ENCODE assay signal across 14 cellular contexts in the genomic region with DNA sequence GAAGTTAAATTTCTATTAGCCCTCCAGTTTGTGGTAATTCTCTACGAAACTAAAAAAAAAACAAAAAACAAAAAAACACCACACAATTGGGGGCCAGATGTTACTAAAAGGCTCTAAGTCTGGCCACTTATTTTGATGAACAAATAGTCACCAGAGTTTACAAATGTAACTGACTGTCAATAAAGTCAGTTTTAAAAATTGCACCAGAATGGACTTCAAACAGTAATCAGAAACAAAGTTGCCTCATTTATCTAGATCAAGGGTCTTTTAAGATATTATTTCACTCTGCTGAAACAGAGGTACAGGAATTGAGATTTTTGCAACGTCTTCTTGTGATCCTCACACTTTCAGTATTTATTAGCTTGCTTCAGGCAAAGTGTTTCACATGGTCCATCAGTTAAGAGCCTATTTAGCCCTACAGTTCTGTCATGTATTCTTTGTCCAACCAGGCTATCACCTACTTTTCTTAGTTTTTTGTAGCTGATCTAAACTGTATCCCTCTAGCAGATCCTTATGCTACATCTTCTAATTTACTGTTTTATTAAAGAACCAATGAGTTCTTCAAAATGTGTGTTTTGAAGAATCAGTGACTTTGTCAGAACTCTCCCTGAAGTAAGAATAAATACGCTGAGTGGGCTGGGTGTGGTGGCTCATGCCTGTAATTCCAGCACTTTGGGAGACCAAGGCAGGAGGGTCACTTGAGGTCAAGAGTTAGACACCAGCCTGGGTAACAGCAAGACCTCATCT.
"Had no signal": no experiment of that assay in that cellular context is flagged by ENCODE, and none has a peak within 500 bp of the region (broad histone marks: within the 10 kb centered on the region; RNA-seq: fewer than 3 reads in every experiment).

No MANE protein-coding gene starts in this region.

- H3K4me1 Mint-ChIP-seq: activated B cell treated with CpG ODN at 0.5 μM for 24 hours had no signal

- H3K27me3 Mint-ChIP-seq: activated B cell treated with CpG ODN at 0.5 μM for 24 hours; activated T-helper 17 cell treated with anti-CD3 and anti-CD28 coated beads, Interleukin-2, amount 50 U/mL, for 72 hours; stimulated activated naive B cell treated with anti-CD40 and anti-IgM and Interleukin-4, amounts not matched to agents 10 μg/mL and 1 μg/mL and 100 μg/mL, for 72 hours had no signal

- H3K9me3 ChIP-seq: adrenal gland, tibial nerve, vagina had no signal

- H3K36me3 ChIP-seq: adrenal gland had no signal

- ATAC-seq: activated T-helper 17 cell treated with anti-CD3 and anti-CD28 coated beads, Interleukin-2, amount 50 U/mL, for 72 hours; left ventricle myocardium superior; stimulated activated naive B cell treated with anti-CD40 and anti-IgM and Interleukin-4, amounts not matched to agents 10 μg/mL and 1 μg/mL and 100 μg/mL, for 72 hours had no signal

- H3K4me3 Mint-ChIP-seq: activated B cell treated with CpG ODN at 0.5 μM for 24 hours; activated T-helper 17 cell treated with anti-CD3 and anti-CD28 coated beads, Interleukin-2, amount 50 U/mL, for 72 hours; stimulated activated naive B cell treated with anti-CD40 and anti-IgM and Interleukin-4, amounts not matched to agents 10 μg/mL and 1 μg/mL and 100 μg/mL, for 72 hours had no signal

- H3K9me3 Mint-ChIP-seq: activated B cell treated with CpG ODN at 0.5 μM for 24 hours; activated T-helper 17 cell treated with anti-CD3 and anti-CD28 coated beads, Interleukin-2, amount 50 U/mL, for 72 hours; stimulated activated naive B cell treated with anti-CD40 and anti-IgM and Interleukin-4, amounts not matched to agents 10 μg/mL and 1 μg/mL and 100 μg/mL, for 72 hours had no signal

- H3K27me3 ChIP-seq: adrenal gland, dorsolateral prefrontal cortex, tibial nerve, vagina had no signal

- H3K27ac Mint-ChIP-seq: activated B cell treated with CpG ODN at 0.5 μM for 24 hours; activated T-helper 17 cell treated with anti-CD3 and anti-CD28 coated beads, Interleukin-2, amount 50 U/mL, for 72 hours; stimulated activated naive B cell treated with anti-CD40 and anti-IgM and Interleukin-4, amounts not matched to agents 10 μg/mL and 1 μg/mL and 100 μg/mL, for 72 hours had no signal

- DNase-seq: activated B cell treated with CpG ODN at 0.5 μM for 24 hours; activated CD4-positive, alpha-beta T cell treated with anti-CD3 and anti-CD28 coated beads for 48 hours; activated naive CD4-positive, alpha-beta T cell treated with anti-CD3 and anti-CD28 coated beads, Interleukin-2, amount 50 U/mL, for 16 hours; adrenal gland; dorsolateral prefrontal cortex; hypothalamus; kidney; left ventricle myocardium superior; mesendoderm; stimulated activated CD4-positive, alpha-beta T cell treated with anti-CD3 and anti-CD28 coated beads, Interleukin-12 subunit alpha, Interleukin-12 subunit beta, amount 100 ng/mL, for 4 hours; stimulated activated naive B cell treated with anti-CD40 and anti-IgM and Interleukin-4, amounts not matched to agents 10 μg/mL and 1 μg/mL and 100 μg/mL, for 72 hours had no signal

- H3K4me3 ChIP-seq: adrenal gland, dorsolateral prefrontal cortex, tibial nerve, vagina had no signal

- H3K27ac ChIP-seq: adrenal gland, vagina had no signal
